ENCODE assay signal across 9 cellular contexts in genomic region chr1:193185861-193186714, GRCh38. TPM values are rescaled to one million over a fixed set of nuclear protein-coding genes. Genes with fewer than 3 reads are reported as not detected.
DNase-seq lines count a peak whose midpoint lies in the region; ATAC-seq and TF ChIP-seq lines count a peak whose summit lies in the region.
"Had no signal": no experiment of that assay in that cellular context is flagged by ENCODE, and none has a peak within 500 bp of the region (broad histone marks: within the 10 kb centered on the region; RNA-seq: fewer than 3 reads in every experiment).

B3GALT2 (minus strand) TSS chr1:193186613; CDS start chr1:193181562, 5,051 bp downstream.

- H3K9ac ChIP-seq in iPS-18a (ENCODE audit: low read length) (no peak within 1 kb of the TSS), skeletal muscle satellite cell (ENCODE audit: low read depth, low read length) (peak within 1 kb of the TSS; percentile 73)
- H3K9ac ChIP-seq: BLaER1 had no signal

- no peaks in the 10 kb centered on the region for H3K9me3 ChIP-seq in iPS-18a (ENCODE audit: control insufficient read depth, low read depth, low read length)
- no peaks in the 10 kb centered on the region for H3K9me3 ChIP-seq in skeletal muscle satellite cell (replicated peaks; ENCODE audit: low read length)

- ATAC-seq in HG03045 (IDR thresholded peaks at IDR 0.05; ENCODE audit: unreplicated experiment): no peak

- in situ Hi-C loops in astrocyte of the spinal cord (cut with HindIII; ENCODE audit: low sequenced_read_pairs): no loop called here

- H3K4me2 ChIP-seq in skeletal muscle satellite cell (ENCODE audit: low read length): peak within 1 kb of the TSS; percentile 83
- H3K4me2 ChIP-seq: BLaER1 had no signal

- peak within 1 kb of the TSS; percentile 11 for H3K27ac ChIP-seq in iPS-18a (ENCODE audit: low read length)
- H3K27ac ChIP-seq: BLaER1 had no signal

- TF ChIP-seq CTCF in astrocyte of the spinal cord (IDR thresholded peaks at IDR 0.05; ENCODE audit: low read depth, low read length): no peak

- H3K4me1 ChIP-seq in iPS-18a (ENCODE audit: control insufficient read depth, low read depth, low read length): peaks cover 14% of the 10 kb centered on the region
- H3K4me1 ChIP-seq in skeletal muscle satellite cell (ENCODE audit: control insufficient read depth, insufficient read depth, low read length): peaks cover 46% of the 10 kb centered on the region
- H3K4me1 ChIP-seq: BLaER1 had no signal

- H3K36me3 ChIP-seq in iPS-18a (ENCODE audit: control insufficient read depth, low read depth, low read length): no peaks in the 10 kb centered on the region
- no peaks in the 10 kb centered on the region for H3K36me3 ChIP-seq in skeletal muscle satellite cell (ENCODE audit: insufficient read depth, low read length)

- H3K27me3 ChIP-seq in iPS-18a (ENCODE audit: control insufficient read depth, insufficient read depth, low read length) (no peaks in the 10 kb centered on the region), skeletal muscle satellite cell (ENCODE audit: control insufficient read depth, insufficient read depth, low read length) (no peaks in the 10 kb centered on the region)
- H3K27me3 ChIP-seq: BLaER1 had no signal

- H3K4me3 ChIP-seq in astrocyte of the spinal cord (ENCODE audit: low read depth, low read length): peak within 1 kb of the TSS; percentile 29
- H3K4me3 ChIP-seq in iPS-18a (ENCODE audit: low read length): no peak within 1 kb of the TSS
- peak within 1 kb of the TSS; percentile 68 for H3K4me3 ChIP-seq in skeletal muscle satellite cell (ENCODE audit: low read length)
- H3K4me3 ChIP-seq: BLaER1 had no signal

- DNase-seq in NCI-H510A treated with DMSO at 0.1 percent for 48 hours (lab: John Stamatoyannopoulos, UW): peak; percentile 50
- DNase-seq in NCI-H510A (lab: John Stamatoyannopoulos, UW): no peak
- peak; percentile 88 for DNase-seq in NCI-H446 treated with DMSO at 0.1 percent for 48 hours (lab: John Stamatoyannopoulos, UW)
- DNase-seq in astrocyte of the spinal cord (ENCODE audit: low read depth, low spot score): peak; percentile 44
- no peak for DNase-seq in NCI-H187 treated with DMSO at 0.1 percent for 48 hours (lab: John Stamatoyannopoulos, UW)

RNA-seq across cellular contexts. Expression of gene B3GALT2, which starts in this region (rescaled TPM):
- under 0.01 and 3.7 TPM in 2 replicates for total RNA-seq in skeletal muscle satellite cell (2012; rRNA removed)

Comparison
In these comparisons a context has a peak if more than half of its experiments do, and no peak if none do; other contexts are left out.
1. DNase-seq: peak in NCI-H510A treated with DMSO at 0.1 percent for 48 hours (single experiment), NCI-H446 treated with DMSO at 0.1 percent for 48 hours (single experiment) and astrocyte of the spinal cord (single experiment); none in NCI-H510A (single experiment) and NCI-H187 treated with DMSO at 0.1 percent for 48 hours (single experiment).